In the genomic region with DNA sequence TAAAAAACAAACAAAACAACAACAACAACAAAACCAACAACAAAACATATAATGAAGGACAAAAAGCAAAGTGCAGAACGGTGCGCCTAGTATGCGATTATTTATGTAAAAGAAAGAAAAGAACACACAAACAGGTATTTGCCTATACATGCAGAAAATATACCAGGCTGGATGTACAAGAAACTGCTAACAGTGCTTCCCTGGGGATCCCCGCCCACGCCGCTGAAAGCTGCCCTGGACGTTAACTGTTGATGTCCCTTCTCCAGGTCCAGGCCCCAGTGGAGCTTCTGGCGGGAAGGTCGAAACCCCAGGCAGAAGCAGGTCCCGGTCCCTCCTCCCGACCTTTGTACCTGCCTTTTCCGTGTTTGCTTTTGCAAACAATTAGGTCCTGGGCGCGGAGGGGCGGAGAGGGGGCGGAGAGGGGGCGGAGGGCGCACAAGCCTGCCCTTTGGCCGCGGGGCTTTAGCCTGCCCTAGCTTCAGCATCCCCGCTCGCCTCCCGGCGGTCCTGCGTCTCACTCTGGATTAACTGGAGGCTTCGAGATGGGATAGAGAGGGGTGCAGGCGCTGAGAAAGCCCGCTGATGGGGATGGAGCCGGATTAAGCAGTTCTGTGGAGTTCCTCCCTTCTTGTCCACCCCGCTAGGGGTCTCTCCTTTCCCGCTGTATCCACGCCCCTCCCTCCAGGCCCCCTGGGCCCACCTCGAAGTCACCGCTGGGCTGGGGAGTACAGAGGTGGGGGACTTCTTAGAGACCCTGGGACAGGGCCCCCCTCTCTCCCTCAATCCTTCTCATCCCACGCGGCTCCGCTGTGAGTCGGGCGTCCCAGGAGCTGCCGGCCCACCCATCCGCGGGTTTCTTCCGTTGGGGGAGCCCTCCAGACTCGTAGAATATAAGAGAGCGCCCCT, we compare ENCODE assay signal across 9 cellular contexts. TPM values are rescaled to one million over a fixed set of nuclear protein-coding genes. Genes with fewer than 3 reads are reported as not detected.
DNase-seq lines count a peak whose midpoint lies in the region; FAIRE-seq and TF ChIP-seq lines count a peak whose summit lies in the region.
"Had no signal": no experiment of that assay in that cellular context is flagged by ENCODE, and none has a peak within 500 bp of the region (broad histone marks: within the 10 kb centered on the region; RNA-seq: fewer than 3 reads in every experiment).

No MANE protein-coding gene starts in this region.

- H3K4me3 Mint-ChIP-seq in activated CD4-positive, alpha-beta T cell treated with anti-CD3 and anti-CD28 coated beads, Interleukin-2, amount 10 ng/mL, durations not matched to agents 24 days and 14 days, result peak overlapping the region; percentile 45

- TF ChIP-seq CTCF in astrocyte of the cerebellum (IDR thresholded peaks at IDR 0.05; ENCODE audit: low read depth, low read length, missing control alignments) (peak; percentile 30), keratinocyte (optimal IDR thresholded peaks at IDR 0.05 in 1 of 3, IDR thresholded peaks at IDR 0.05 in 1 of 3, conservative IDR thresholded peaks at IDR 0.05 in 1 of 3; ENCODE audit: extremely low read depth in 1 of 3, insufficient read depth in 2 of 3, low read length in 3 of 3) (peak in 1 of 3 experiments; percentile 34), suprapubic skin (IDR thresholded peaks at IDR 0.05) (no peak), tibial artery (IDR thresholded peaks at IDR 0.05) (no peak)

- H3K36me3 Mint-ChIP-seq in activated CD4-positive, alpha-beta T cell treated with anti-CD3 and anti-CD28 coated beads, Interleukin-2, amount 10 ng/mL, durations not matched to agents 24 days and 14 days (ENCODE audit: low read depth), result no peaks in the 10 kb centered on the region

- H3K4me2 ChIP-seq in keratinocyte (ENCODE audit: control insufficient read depth, extremely low read depth, insufficient read depth, low read depth, low read length), result peak overlapping the region; percentile 75

- H4K20me1 ChIP-seq in keratinocyte (ENCODE audit: control insufficient read depth, extremely low read depth, insufficient read depth, low read length), result no peaks in the 10 kb centered on the region

- H3K9ac ChIP-seq in keratinocyte (ENCODE audit: control insufficient read depth, extremely low read depth, insufficient read depth, low read length), result peak overlapping the region; percentile 40

- DNase-seq in activated CD4-positive, alpha-beta T cell treated with anti-CD3 and anti-CD28 coated beads, Interleukin-2, amount 10 ng/mL, durations not matched to agents 24 days and 14 days, result no peak
- DNase-seq in activated CD4-positive, alpha-beta T cell treated with anti-CD3 and anti-CD28 coated beads for 48 hours, result no peak
- no peak for DNase-seq in astrocyte of the cerebellum (ENCODE audit: low read depth)
- no peak for DNase-seq in keratinocyte (ENCODE audit: low read depth, low spot score)
- DNase-seq in suprapubic skin (ENCODE audit: low spot score in 2 of 2), result no peak
- no peak for DNase-seq in KBM-7
- no peak for DNase-seq in RPMI8226
- no peak for DNase-seq in tibial artery
- DNase-seq: stimulated activated CD4-positive, alpha-beta T cell treated with anti-CD3 and anti-CD28 coated beads, Interleukin-15, amount 100 ng/mL, for 24 hours had no signal

- H3K4me3 ChIP-seq in astrocyte of the cerebellum (ENCODE audit: low read depth, low read length) (peak overlapping the region; percentile 18), keratinocyte (ENCODE audit: control insufficient read depth in 2 of 3, extremely low read depth in 1 of 3, insufficient read depth in 2 of 3, low read depth in 1 of 3, low read length in 3 of 3) (peak overlapping the region in 2 of 3 experiments; percentile 22 to 62), suprapubic skin (peak overlapping the region; percentile 30), tibial artery (peak overlapping the region in 1 of 2 donors; percentile 14)

- intact Hi-C loops in activated CD4-positive, alpha-beta T cell treated with anti-CD3 and anti-CD28 coated beads, Interleukin-2, amount 10 ng/mL, durations not matched to agents 24 days and 14 days (cut with micrococcal nuclease), result loop anchor here (1.0 to 5.0 kb wide), 4 partner anchors 162 to 226 kb away; no protein-coding TSS in a partner anchor
- intact Hi-C loops in tibial artery (cut with DNase I; ENCODE audit: low total_unique reads), result loop anchor here (5.0 kb wide), 1 partner anchor 211 kb away; no protein-coding TSS in a partner anchor

- H3K36me3 ChIP-seq in keratinocyte (ENCODE audit: control insufficient read depth in 2 of 2, extremely low read depth in 1 of 2, insufficient read depth in 2 of 2, low read length in 2 of 2), result no peaks in the 10 kb centered on the region
- no peaks in the 10 kb centered on the region for H3K36me3 ChIP-seq in suprapubic skin
- no peaks in the 10 kb centered on the region for H3K36me3 ChIP-seq in tibial artery

- TF ChIP-seq POLR2A in suprapubic skin (IDR thresholded peaks at IDR 0.05), result no peak

- H3K4me1 Mint-ChIP-seq in activated CD4-positive, alpha-beta T cell treated with anti-CD3 and anti-CD28 coated beads, Interleukin-2, amount 10 ng/mL, durations not matched to agents 24 days and 14 days, result peaks cover 14% of the 10 kb centered on the region

- H3K27ac ChIP-seq in keratinocyte (ENCODE audit: control insufficient read depth, insufficient read depth, low read length) (no peak overlapping the region), suprapubic skin (no peak overlapping the region), tibial artery (no peak overlapping the region)

- no peaks in the 10 kb centered on the region for H3K79me2 ChIP-seq in keratinocyte (ENCODE audit: control insufficient read depth, insufficient read depth, low read length)

- no peak for FAIRE-seq in keratinocyte (lab: Jason Lieb, UNC)

- H3K27ac Mint-ChIP-seq in activated CD4-positive, alpha-beta T cell treated with anti-CD3 and anti-CD28 coated beads, Interleukin-2, amount 10 ng/mL, durations not matched to agents 24 days and 14 days, result no peak overlapping the region

- 19% methylated on average over 21 of the region's 45 CpGs for WGBS in suprapubic skin

- no peak for TF ChIP-seq EP300 in suprapubic skin (IDR thresholded peaks at IDR 0.05)

- H3K9me3 Mint-ChIP-seq in activated CD4-positive, alpha-beta T cell treated with anti-CD3 and anti-CD28 coated beads, Interleukin-2, amount 10 ng/mL, durations not matched to agents 24 days and 14 days, result no peaks in the 10 kb centered on the region

- in situ Hi-C loops in astrocyte of the cerebellum (cut with HindIII; ENCODE audit: low sequenced_read_pairs), result no loop called here
- in situ Hi-C loops in KBM-7 (cut with MboI; ENCODE audit: low pct_unique_long_range_greater_than_20kb, low sequenced_read_pairs), result loop anchor here (25.0 kb wide), 2 partner anchors 201 to 401 kb away; a partner anchor contains a TSS

- dilution Hi-C loops in keratinocyte (cut with MboI; ENCODE audit: extremely low pct_ligation_motif_present, low sequenced_read_pairs), result no loop called here

- H3K27me3 ChIP-seq in keratinocyte (ENCODE audit: control insufficient read depth, extremely low read depth, insufficient read depth, low read length), result no peaks in the 10 kb centered on the region
- peaks cover 8% of the 10 kb centered on the region for H3K27me3 ChIP-seq in suprapubic skin
- H3K27me3 ChIP-seq in tibial artery, result peaks cover 0 to 13% of the 10 kb centered on the region in 2 donors

- H3K4me1 ChIP-seq in keratinocyte (ENCODE audit: control insufficient read depth, extremely low read depth, insufficient read depth, low read length), result peaks cover 38% of the 10 kb centered on the region
- H3K4me1 ChIP-seq in suprapubic skin, result peaks cover 19% of the 10 kb centered on the region
- H3K4me1 ChIP-seq in tibial artery, result peaks cover 0 to 20% (median 16%) of the 10 kb centered on the region in 4 donors

- H3K9me3 ChIP-seq in keratinocyte (ENCODE audit: control insufficient read depth, low read depth, low read length) (peaks cover 2% of the 10 kb centered on the region), suprapubic skin (no peaks in the 10 kb centered on the region), tibial artery (no peaks in the 10 kb centered on the region)

- H3K9me1 ChIP-seq in keratinocyte (ENCODE audit: control insufficient read depth, extremely low read depth, insufficient read depth, low read length), result no peaks in the 10 kb centered on the region

- H2AFZ ChIP-seq in keratinocyte (ENCODE audit: control insufficient read depth, low read length), result peak overlapping the region; percentile 79

- H3K27me3 Mint-ChIP-seq in activated CD4-positive, alpha-beta T cell treated with anti-CD3 and anti-CD28 coated beads, Interleukin-2, amount 10 ng/mL, durations not matched to agents 24 days and 14 days, result peaks cover 21% of the 10 kb centered on the region

RNA-seq across cellular contexts. Expression of a gene that starts 8.2 kb away (rescaled TPM):
- 153 and 154 TPM in 2 replicates for total RNA-seq in activated CD4-positive, alpha-beta T cell treated with anti-CD3 and anti-CD28 coated beads, Interleukin-2, amount 10 ng/mL, durations not matched to agents 24 days and 14 days
- 320 to 367 TPM (median 348 TPM) in 3 replicates for polyA plus RNA-seq in keratinocyte
- polyA plus RNA-seq in keratinocyte (2011; ENCODE audit: low read depth), result 90.5 TPM
- 297 and 432 TPM in 2 replicates for polyA plus RNA-seq in keratinocyte (2011; cell fraction: cytosol; rRNA removed)
- polyA plus RNA-seq in keratinocyte (2011; cell fraction: nucleus; rRNA removed), result 222 and 232 TPM in 2 replicates
- 128 and 274 TPM in 2 replicates for polyA plus RNA-seq in keratinocyte (2012; ENCODE audit: low replicate concordance)
- polyA minus RNA-seq in keratinocyte, result 628 to 681 TPM (median 664 TPM) in 3 replicates
- polyA minus RNA-seq in keratinocyte (2011; cell fraction: cytosol; rRNA and poly(A)+ RNA removed), result 518 TPM
- polyA minus RNA-seq in keratinocyte (2011; cell fraction: nucleus; rRNA and poly(A)+ RNA removed), result 182 and 188 TPM in 2 replicates
- total RNA-seq in suprapubic skin, result 10 to 100 TPM; 43.7 to 88.9 (median 80.4) TPM

RNA-seq across cellular contexts. Expression of a gene that starts 51.7 kb away (rescaled TPM):
- total RNA-seq in activated CD4-positive, alpha-beta T cell treated with anti-CD3 and anti-CD28 coated beads, Interleukin-2, amount 10 ng/mL, durations not matched to agents 24 days and 14 days, result 55.6 and 55.7 TPM in 2 replicates
- 22.8 to 42.5 TPM (median 29.1 TPM) in 3 replicates for polyA plus RNA-seq in keratinocyte
- polyA plus RNA-seq in keratinocyte (2011; ENCODE audit: low read depth), result 66.5 TPM
- 20.0 and 34.3 TPM in 2 replicates for polyA plus RNA-seq in keratinocyte (2011; cell fraction: cytosol; rRNA removed)
- polyA plus RNA-seq in keratinocyte (2011; cell fraction: nucleus; rRNA removed), result 32.0 and 36.8 TPM in 2 replicates
- polyA plus RNA-seq in keratinocyte (2012; ENCODE audit: low replicate concordance), result 34.9 and 52.6 TPM in 2 replicates
- 35.9 to 86.8 TPM (median 52.7 TPM) in 3 replicates for polyA minus RNA-seq in keratinocyte
- 32.0 TPM for polyA minus RNA-seq in keratinocyte (2011; cell fraction: cytosol; rRNA and poly(A)+ RNA removed)
- 28.1 and 65.2 TPM in 2 replicates for polyA minus RNA-seq in keratinocyte (2011; cell fraction: nucleus; rRNA and poly(A)+ RNA removed)
- 10 to 100 TPM; 37.4 to 48.4 (median 43.4) TPM for total RNA-seq in suprapubic skin
